ENCODE assay signal across 23 cellular contexts in the genomic region with DNA sequence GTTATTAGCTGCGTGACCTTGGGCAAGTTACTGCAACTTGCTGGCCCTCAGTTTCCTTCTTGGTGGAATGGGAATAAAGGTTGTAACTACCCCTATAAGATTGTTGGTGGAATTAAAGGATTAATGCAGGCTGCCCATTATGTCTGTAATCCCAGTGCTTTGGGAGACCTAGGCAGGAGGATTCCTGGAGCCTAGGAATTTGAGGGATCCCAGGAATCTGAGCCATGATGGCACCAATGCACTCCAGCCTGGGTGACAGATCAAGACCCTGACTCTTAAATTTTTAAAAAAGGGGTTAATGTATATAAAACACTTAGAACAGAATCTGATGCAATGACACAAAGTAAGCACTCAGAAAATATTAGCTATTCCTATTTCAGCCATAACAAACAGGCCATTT.
"Had no signal": no experiment of that assay in that cellular context is flagged by ENCODE, and none has a peak within 500 bp of the region (broad histone marks: within the 10 kb centered on the region; RNA-seq: fewer than 3 reads in every experiment).

No MANE protein-coding gene starts in this region.

- DNase-seq: effector CD4-positive, alpha-beta T cell; foreskin fibroblast; gastrocnemius medialis; kidney; mesenchymal stem cell; naive thymus-derived CD4-positive, alpha-beta T cell; nucleus accumbens; stimulated activated CD4-positive, alpha-beta T cell treated with anti-CD3 and anti-CD28 coated beads, Interleukin-12 subunit alpha, Interleukin-12 subunit beta, amount 100 ng/mL, for 4 hours; stimulated activated CD4-positive, alpha-beta T cell treated with anti-CD3 and anti-CD28 coated beads, Interleukin-1b, Interleukin-23, amount 100 ng/mL, for 48 hours; stimulated activated CD4-positive, alpha-beta T cell treated with anti-CD3 and anti-CD28 coated beads, Interleukin-4, amount 100 ng/mL, for 1 hour; stimulated activated CD8-positive, alpha-beta memory T cell treated with anti-CD3 and anti-CD28 coated beads, Interleukin-4, amount 100 ng/mL, for 48 hours; stimulated activated naive CD4-positive, alpha-beta T cell; stimulated activated naive CD8-positive, alpha-beta T cell treated with anti-CD3 and anti-CD28 coated beads, Interleukin-15, amount 100 ng/mL, for 72 hours; trophoblast cell had no signal

- H3K36me3 Mint-ChIP-seq: naive thymus-derived CD4-positive, alpha-beta T cell had no signal

- H3K27ac Mint-ChIP-seq: naive thymus-derived CD4-positive, alpha-beta T cell; nephron; stimulated activated naive CD8-positive, alpha-beta T cell treated with anti-CD3 and anti-CD28 coated beads, Interleukin-15, amount 100 ng/mL, for 72 hours had no signal

- H3K27ac ChIP-seq: coronary artery, gastrocnemius medialis, prostate gland, right atrium auricular region, suprapubic skin, vagina had no signal

- H3K27me3 ChIP-seq: gastrocnemius medialis, right atrium auricular region, suprapubic skin, vagina had no signal

- H3K36me3 ChIP-seq: gastrocnemius medialis, prostate gland, right atrium auricular region, suprapubic skin, vagina had no signal

- H3K4me3 ChIP-seq: coronary artery, gastrocnemius medialis, prostate gland, right atrium auricular region, smooth muscle cell, suprapubic skin, vagina had no signal

- H3K4me1 ChIP-seq: gastrocnemius medialis, prostate gland, right atrium auricular region, suprapubic skin, vagina had no signal

- H3K4me1 Mint-ChIP-seq: nephron; stimulated activated naive CD8-positive, alpha-beta T cell treated with anti-CD3 and anti-CD28 coated beads, Interleukin-15, amount 100 ng/mL, for 72 hours had no signal

- H3K4me2 ChIP-seq: smooth muscle cell had no signal

- H3K4me3 Mint-ChIP-seq: naive thymus-derived CD4-positive, alpha-beta T cell; nephron; stimulated activated naive CD8-positive, alpha-beta T cell treated with anti-CD3 and anti-CD28 coated beads, Interleukin-15, amount 100 ng/mL, for 72 hours had no signal

- H3K9me3 Mint-ChIP-seq: naive thymus-derived CD4-positive, alpha-beta T cell; nephron; stimulated activated naive CD8-positive, alpha-beta T cell treated with anti-CD3 and anti-CD28 coated beads, Interleukin-15, amount 100 ng/mL, for 72 hours had no signal

- ATAC-seq: gastrocnemius medialis; left lobe of liver; sciatic nerve; stimulated activated naive CD8-positive, alpha-beta T cell treated with anti-CD3 and anti-CD28 coated beads, Interleukin-15, amount 100 ng/mL, for 72 hours had no signal

- H3K9me3 ChIP-seq: gastrocnemius medialis, prostate gland, right atrium auricular region, suprapubic skin, vagina had no signal
